In genomic region chr19:33703438-33703750, GRCh38 we compare ENCODE assay signal across 14 cellular contexts.
DNase-seq lines count a peak whose midpoint lies in the region; ATAC-seq and TF ChIP-seq lines count a peak whose summit lies in the region.
"Had no signal": no experiment of that assay in that cellular context is flagged by ENCODE, and none has a peak within 500 bp of the region (broad histone marks: within the 10 kb centered on the region; RNA-seq: fewer than 3 reads in every experiment).

No MANE protein-coding gene starts in this region.

- no peak for ATAC-seq in GM21825 (IDR thresholded peaks at IDR 0.05; ENCODE audit: unreplicated experiment)
- ATAC-seq: CD8-positive, alpha-beta T cell had no signal

- H3K14ac ChIP-seq in trophoblast cell (ENCODE audit: low read length), result no peak overlapping the region

- H3K4me3 Mint-ChIP-seq in CD14-positive monocyte (no peak overlapping the region), chondrocyte (ENCODE audit: unreplicated experiment) (no peak overlapping the region)
- H3K4me3 Mint-ChIP-seq: CD8-positive, alpha-beta T cell had no signal

- no peak for TF ChIP-seq POLR2A in sigmoid colon (IDR thresholded peaks at IDR 0.05)

- H4K8ac ChIP-seq in trophoblast cell (ENCODE audit: low read depth, low read length), result no peak overlapping the region

- no peak overlapping the region for H3K18ac ChIP-seq in trophoblast cell (ENCODE audit: low read length)

- no peak overlapping the region for H2BK5ac ChIP-seq in trophoblast cell (ENCODE audit: low read depth, low read length, poor library complexity)

- no peak overlapping the region for H2AK5ac ChIP-seq in trophoblast cell (ENCODE audit: low read length)

- H3K9me3 Mint-ChIP-seq in CD14-positive monocyte, result no peaks in the 10 kb centered on the region
- H3K9me3 Mint-ChIP-seq in chondrocyte (ENCODE audit: low read depth), result no peaks in the 10 kb centered on the region
- H3K9me3 Mint-ChIP-seq: CD8-positive, alpha-beta T cell had no signal

- TF ChIP-seq EP300 in sigmoid colon (IDR thresholded peaks at IDR 0.05), result no peak

- DNase-seq in CD14-positive monocyte (ENCODE audit: low spot score) (peak; percentile 13), H7 (peak; percentile 43), chondrocyte (ENCODE audit: low spot score) (peak; percentile 42), sigmoid colon (peak; percentile 37), trophoblast cell (no peak), inferior parietal cortex (ENCODE audit: extremely low spot score) (no peak)
- DNase-seq: BE2C; CD8-positive, alpha-beta T cell; COR-L47; DND-41; GDM1; IMR-90 had no signal

- H3K4me1 ChIP-seq in sigmoid colon (no peaks in the 10 kb centered on the region), trophoblast cell (ENCODE audit: control insufficient read depth in 1 of 2, insufficient read depth in 2 of 2, low read length in 2 of 2) (peaks cover 0 to 2% of the 10 kb centered on the region in 2 experiments)

- H3K4me1 Mint-ChIP-seq in CD14-positive monocyte (no peaks in the 10 kb centered on the region), chondrocyte (ENCODE audit: low read depth) (no peaks in the 10 kb centered on the region)

- no peaks in the 10 kb centered on the region for H3K79me2 ChIP-seq in trophoblast cell (ENCODE audit: control insufficient read depth, insufficient read depth, low read length, poor library complexity)

- WGBS in sigmoid colon, 2 donors, result 87 to 88% methylated on average over 11 of the region's 11 CpGs
- no CpG with 5 or more reads among the region's 11 CpGs for WGBS in trophoblast cell (ENCODE audit: extremely low coverage, insufficient coverage, insufficient read length)

- H3K79me1 ChIP-seq in trophoblast cell (ENCODE audit: low read length), result no peaks in the 10 kb centered on the region

- H3K9ac ChIP-seq in trophoblast cell (ENCODE audit: low read length), result no peak overlapping the region

- H3K4me3 ChIP-seq in H7 (ENCODE audit: insufficient read depth, low read depth, low read length) (no peak overlapping the region), sigmoid colon (no peak overlapping the region), trophoblast cell (ENCODE audit: low read depth, low read length) (no peak overlapping the region)

- H3K27ac Mint-ChIP-seq in CD14-positive monocyte (no peak overlapping the region), chondrocyte (ENCODE audit: unreplicated experiment) (no peak overlapping the region)
- H3K27ac Mint-ChIP-seq: CD8-positive, alpha-beta T cell had no signal

- no peak overlapping the region for H3K23ac ChIP-seq in trophoblast cell (ENCODE audit: low read length)

- no peak overlapping the region for H2AFZ ChIP-seq in trophoblast cell (ENCODE audit: insufficient read depth, low read length, poor library complexity)

- H3K9me3 ChIP-seq in sigmoid colon, result no peaks in the 10 kb centered on the region
- H3K9me3 ChIP-seq in trophoblast cell (ENCODE audit: insufficient read depth, low read depth, low read length), result no peaks in the 10 kb centered on the region
- H3K9me3 ChIP-seq: BE2C had no signal

- TF ChIP-seq CTCF in CD14-positive monocyte (IDR thresholded peaks at IDR 0.05), result no peak
- no peak for TF ChIP-seq CTCF in chondrocyte (IDR thresholded peaks at IDR 0.05)
- no peak for TF ChIP-seq CTCF in sigmoid colon (IDR thresholded peaks at IDR 0.05)

- H3K27ac ChIP-seq in sigmoid colon, result no peak overlapping the region
- no peak overlapping the region for H3K27ac ChIP-seq in trophoblast cell (ENCODE audit: low read depth, low read length)
- H3K27ac ChIP-seq: C4-2B had no signal

- no peak overlapping the region for H4K91ac ChIP-seq in trophoblast cell (ENCODE audit: low read depth, low read length)

- intact Hi-C loops in CD14-positive monocyte (cut with micrococcal nuclease) (no loop called here), sigmoid colon (cut with DNase I) (no loop called here)

- no peak overlapping the region for H2BK120ac ChIP-seq in trophoblast cell (ENCODE audit: insufficient read depth, low read length, poor library complexity)

- H3K4me2 ChIP-seq in trophoblast cell (ENCODE audit: low read length), result no peak overlapping the region

- no peaks in the 10 kb centered on the region; the same call in 1 of the 2 replicates for H3K36me3 ChIP-seq in H7 (replicated peaks; ENCODE audit: control insufficient read depth, insufficient read depth, low read length)
- no peaks in the 10 kb centered on the region for H3K36me3 ChIP-seq in sigmoid colon
- H3K36me3 ChIP-seq in trophoblast cell (ENCODE audit: control insufficient read depth in 1 of 2, insufficient read depth in 2 of 2, low read length in 2 of 2), result no peaks in the 10 kb centered on the region
- H3K36me3 ChIP-seq: BE2C had no signal

- no peak overlapping the region for H2BK12ac ChIP-seq in trophoblast cell (ENCODE audit: low read length)

- H3K36me3 Mint-ChIP-seq in CD14-positive monocyte, result no peaks in the 10 kb centered on the region
- H3K36me3 Mint-ChIP-seq in chondrocyte (ENCODE audit: low read depth), result no peaks in the 10 kb centered on the region
- H3K36me3 Mint-ChIP-seq: CD8-positive, alpha-beta T cell had no signal

- H3K4ac ChIP-seq in trophoblast cell (ENCODE audit: low read depth, low read length), result no peak overlapping the region

- no peak overlapping the region for H4K12ac ChIP-seq in trophoblast cell (ENCODE audit: low read depth, low read length)

- H3K27me3 ChIP-seq in H7 (ENCODE audit: control insufficient read depth, insufficient read depth, low read length) (no peaks in the 10 kb centered on the region), sigmoid colon (no peaks in the 10 kb centered on the region), trophoblast cell (ENCODE audit: insufficient read depth, low read length) (no peaks in the 10 kb centered on the region)
- H3K27me3 ChIP-seq: BE2C had no signal

- H3K27me3 Mint-ChIP-seq in CD14-positive monocyte (ENCODE audit: low read depth in 3 of 3) (no peaks in the 10 kb centered on the region), chondrocyte (ENCODE audit: low read depth) (peaks cover 7% of the 10 kb centered on the region)

Comparison
In these comparisons a context has a peak if more than half of its experiments do, and no peak if none do; other contexts are left out.
1. DNase-seq: peak in CD14-positive monocyte (single experiment), H7 (single experiment), chondrocyte (single experiment) and sigmoid colon (single experiment); none in trophoblast cell (0 of 2) and inferior parietal cortex (single experiment).